Comparison of ENCODE assay signal across 8 cellular contexts in the genomic region with DNA sequence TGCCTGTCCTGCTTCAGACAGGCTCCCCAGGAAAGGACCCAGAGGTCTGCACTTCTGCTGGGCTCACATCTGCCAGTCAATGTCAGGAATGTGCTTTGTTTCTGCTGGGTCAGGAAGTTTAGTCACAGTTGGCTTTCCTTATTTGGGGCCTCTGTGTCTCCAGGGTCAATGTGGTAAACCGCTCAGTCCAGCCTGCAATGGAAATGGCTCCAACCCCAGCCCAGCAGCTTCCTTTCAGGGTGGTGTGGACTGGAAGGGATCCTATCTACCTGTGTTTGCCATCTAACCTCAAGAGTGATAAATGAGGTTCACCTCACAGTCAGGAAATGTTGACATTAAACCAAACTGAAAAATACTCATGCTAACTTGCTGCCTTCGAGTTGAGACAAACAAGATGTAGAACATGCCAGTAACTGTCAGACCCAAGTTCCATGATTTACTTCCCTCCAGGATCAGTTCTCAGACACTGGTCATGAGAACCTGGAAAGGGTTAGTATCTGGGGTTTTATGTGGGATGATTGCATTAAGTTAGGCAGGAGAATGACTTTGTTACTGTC. TPM values are rescaled to one million over a fixed set of nuclear protein-coding genes. Genes with fewer than 3 reads are reported as not detected.
DNase-seq lines count a peak whose midpoint lies in the region; ATAC-seq, FAIRE-seq and TF ChIP-seq lines count a peak whose summit lies in the region.

No MANE protein-coding gene starts in this region.

- peak overlapping the region; percentile 4 for H2BK5ac ChIP-seq in mesenchymal stem cell (ENCODE audit: low read depth, low read length, poor library complexity, severe bottlenecking)

- H3K9ac ChIP-seq in K562 (ENCODE audit: insufficient read depth in 1 of 2, low read depth in 2 of 2, low read length in 2 of 2) (no peak overlapping the region), mesenchymal stem cell (ENCODE audit: low read length) (no peak overlapping the region)

- no peak for TF ChIP-seq RAD21 in K562 (CRISPR knock-in tag; conservative IDR thresholded peaks at IDR 0.05 in 1 of 2, IDR thresholded peaks at IDR 0.05 in 1 of 2)

- FAIRE-seq in K562 (lab: Jason Lieb, UNC) (peak; percentile 82), D721Med (lab: Jason Lieb, UNC) (no peak)

- H3K4me3 ChIP-seq in K562 (no peak overlapping the region), mesenchymal stem cell (ENCODE audit: insufficient read depth in 1 of 2, low read depth in 1 of 2, low read length in 2 of 2) (no peak overlapping the region), dorsolateral prefrontal cortex (peak overlapping the region in 1 of 59 donors; percentile 7)

- ATAC-seq in K562: peak; percentile 53

- no peak overlapping the region for H3K4me3 Mint-ChIP-seq in CD14-positive monocyte

- no peak overlapping the region for H4K8ac ChIP-seq in mesenchymal stem cell (ENCODE audit: low read length)

- H3K27ac ChIP-seq in K562 (ENCODE audit: extremely low read depth, low read depth, low read length) (peak overlapping the region; percentile 2; the same call in 1 of the 3 replicates), mesenchymal stem cell (ENCODE audit: low read length, poor library complexity, severe bottlenecking) (peak overlapping the region; percentile 80), dorsolateral prefrontal cortex (peak overlapping the region in 7 of 59 donors; percentile 4 to 67 (median 9))

- in situ Hi-C loops in K562 (cut with MboI): loop anchor here (5.0 kb wide), 1 partner anchor 296 kb away; no protein-coding TSS in a partner anchor

- peak; percentile 10; the same call in 1 of the 2 replicates for TF ChIP-seq POLR2A in K562 (conservative IDR thresholded peaks at IDR 0.05)

- H3K9me1 ChIP-seq in K562 (ENCODE audit: control insufficient read depth, insufficient read depth, low read length): peaks cover 14% of the 10 kb centered on the region

- no peak for DNase-seq in CD14-positive monocyte (ENCODE audit: low spot score)
- peak; percentile 90 to 94 for DNase-seq in Kasumi-1 (lab: John Stamatoyannopoulos, UW)
- peak in 2 of 4 experiments; percentile 60 to 81 for DNase-seq in K562 (ENCODE audit: extremely low read depth in 1 of 4, low spot score in 3 of 4)
- peak; percentile 95 for DNase-seq in mesenchymal stem cell
- DNase-seq in activated gamma-delta T cell treated with Interleukin-2 at 50 U/mL for 16 hours: no peak
- no peak for DNase-seq in midbrain (lab: John Stamatoyannopoulos, UW)
- no peak for DNase-seq in D721Med (ENCODE audit: insufficient read length, low spot score)
- no peak for DNase-seq in dorsolateral prefrontal cortex

- CTCF ChIA-PET in K562 (lab: Yijun Ruan, JAX; ENCODE audit: low intra/inter-chr PET ratio): no interaction called here

- POLR2A ChIA-PET in K562 (lab: Yijun Ruan, JAX): interaction anchor here (0.7 to 14.9 kb wide), 18 partner anchors 8 to 1193 kb away, joined by 3 to 219 read pairs (median 3); a partner anchor contains a TSS

- H3K4me1 Mint-ChIP-seq in CD14-positive monocyte: peaks cover 20% of the 10 kb centered on the region

- no peaks in the 10 kb centered on the region for H3K79me1 ChIP-seq in mesenchymal stem cell (replicated peaks; ENCODE audit: low read length, poor library complexity, severe bottlenecking)

- H3K27ac Mint-ChIP-seq in CD14-positive monocyte: peak overlapping the region in 4 of 7 donors; percentile 30 to 78 (median 64)

- H3K27me3 ChIP-seq in K562 (ENCODE audit: control insufficient read depth in 2 of 2, insufficient read depth in 2 of 2, low read length in 2 of 2) (no peaks in the 10 kb centered on the region), mesenchymal stem cell (ENCODE audit: control insufficient read depth in 1 of 2, insufficient read depth in 1 of 2, low read length in 2 of 2) (no peaks in the 10 kb centered on the region), dorsolateral prefrontal cortex (no peaks in the 10 kb centered on the region)

- no peak overlapping the region for H2AK5ac ChIP-seq in mesenchymal stem cell (ENCODE audit: low read length, severe bottlenecking)

- H3K14ac ChIP-seq in mesenchymal stem cell (ENCODE audit: low read length in 2 of 2): no peak overlapping the region

- H3K9me3 ChIP-seq in K562 (replicated peaks; ENCODE audit: control insufficient read depth, insufficient read depth, low read depth, low read length) (no peaks in the 10 kb centered on the region), mesenchymal stem cell (ENCODE audit: control insufficient read depth, low read length) (no peaks in the 10 kb centered on the region)

- 15% methylated on average over 2 of the region's 2 CpGs for WGBS in K562 (ENCODE audit: insufficient coverage, low coverage, missing lambda C conversion rate)
- WGBS in mesenchymal stem cell: 0% methylated on average over 2 of the region's 2 CpGs

- H3K4me1 ChIP-seq in K562 (replicated peaks in 1 of 2; ENCODE audit: control insufficient read depth in 2 of 2, insufficient read depth in 2 of 2, low read length in 2 of 2): peaks cover 13% of the 10 kb centered on the region in 2 experiments
- H3K4me1 ChIP-seq in mesenchymal stem cell (ENCODE audit: control insufficient read depth, insufficient read depth, low read depth, low read length): peaks cover 26% of the 10 kb centered on the region

- intact Hi-C loops in CD14-positive monocyte (cut with micrococcal nuclease): loop anchor here (2.0 to 5.0 kb wide), 2 partner anchors 61 to 129 kb away; no protein-coding TSS in a partner anchor
- intact Hi-C loops in K562 (cut with micrococcal nuclease): loop anchor here (2.0 to 10.0 kb wide), 2 partner anchors 47 to 131 kb away; no protein-coding TSS in a partner anchor
- intact Hi-C loops in dorsolateral prefrontal cortex (cut with DNase I): no loop called here

- no peak overlapping the region for H2BK120ac ChIP-seq in mesenchymal stem cell (ENCODE audit: low read depth, low read length)

- BruUV-seq in K562 (replicated peaks; lab: Mats Ljungman, UMichigan): no TSS peak

- H2BK15ac ChIP-seq in mesenchymal stem cell (ENCODE audit: low read depth, poor library complexity, severe bottlenecking): no peak overlapping the region

- no peak overlapping the region for H3K4me2 ChIP-seq in K562 (ENCODE audit: insufficient read depth, low read length)
- no peak overlapping the region for H3K4me2 ChIP-seq in mesenchymal stem cell (ENCODE audit: low read length, poor library complexity, severe bottlenecking)

- no peak overlapping the region for H3K23ac ChIP-seq in mesenchymal stem cell (ENCODE audit: low read length in 2 of 2)

- TF ChIP-seq EP300 in K562 (IDR thresholded peaks at IDR 0.05; ENCODE audit: low read length): peak; percentile 75

- H3K4ac ChIP-seq in mesenchymal stem cell (ENCODE audit: low read depth in 1 of 2, low read length in 2 of 2): no peak overlapping the region

- peaks cover 0 to 3% (median 2%) of the 10 kb centered on the region in 7 donors for H3K9me3 Mint-ChIP-seq in CD14-positive monocyte

- H2AFZ ChIP-seq in K562 (ENCODE audit: low read depth, low read length): no peak overlapping the region
- no peak overlapping the region for H2AFZ ChIP-seq in mesenchymal stem cell (ENCODE audit: low read depth, low read length)

- H4K91ac ChIP-seq in mesenchymal stem cell (ENCODE audit: low read length): no peak overlapping the region

- peaks cover 8% of the 10 kb centered on the region; the same call in 2 of the 3 replicates for H3K79me2 ChIP-seq in K562 (ENCODE audit: control insufficient read depth, insufficient read depth, low read length)

- TF ChIP-seq CTCF in CD14-positive monocyte (IDR thresholded peaks at IDR 0.05): no peak
- TF ChIP-seq CTCF in K562 (IDR thresholded peaks at IDR 0.05 in 2 of 3, conservative IDR thresholded peaks at IDR 0.05 in 1 of 3; ENCODE audit: insufficient read depth in 2 of 3, low read depth in 1 of 3, low read length in 3 of 3): no peak
- TF ChIP-seq CTCF in D721Med (IDR thresholded peaks at IDR 0.05; ENCODE audit: insufficient read depth, missing control alignments): no peak
- no peak for TF ChIP-seq CTCF in dorsolateral prefrontal cortex (IDR thresholded peaks at IDR 0.05 in 54 of 56, conservative IDR thresholded peaks at IDR 0.05 in 2 of 56; ENCODE audit: low read depth in 1 of 56, partially characterized antibody in 56 of 56)

- peaks cover 61 to 84% of the 10 kb centered on the region in 2 donors for H3K36me3 Mint-ChIP-seq in CD14-positive monocyte

- no peaks in the 10 kb centered on the region for H3K27me3 Mint-ChIP-seq in CD14-positive monocyte (ENCODE audit: low read depth in 3 of 3)

- H3K36me3 ChIP-seq in K562 (ENCODE audit: control insufficient read depth, insufficient read depth, low read length) (peaks cover 59% of the 10 kb centered on the region), mesenchymal stem cell (ENCODE audit: control insufficient read depth in 1 of 2, insufficient read depth in 2 of 2, low read depth in 1 of 2, low read length in 2 of 2) (peaks cover 59 to 64% of the 10 kb centered on the region in 2 experiments)

- no peak overlapping the region for H3K18ac ChIP-seq in mesenchymal stem cell (ENCODE audit: low read depth in 1 of 2, low read length in 2 of 2)

- H4K20me1 ChIP-seq in K562 (replicated peaks; ENCODE audit: control insufficient read depth, insufficient read depth, low read length): peaks cover 46% of the 10 kb centered on the region

- no peak overlapping the region for H2BK12ac ChIP-seq in mesenchymal stem cell (ENCODE audit: low read length in 2 of 2)

RNA-seq across cellular contexts. Expression of a gene that starts 20.3 kb away (rescaled TPM):
- polyA plus RNA-seq in CD14-positive monocyte (1,000 to 10,000 TPM; 1,458 to 1,573 TPM), K562 (2011; rRNA removed) (3,253 and 3,807 TPM in 2 replicates), K562 (2014; fragmentation: Illumina TruSeq; extraction: Trizol) (2,868 and 3,193 TPM in 2 replicates), K562 (2014; fragmentation: Nextera tagmentation; extraction: Ambion mirVana) (1,000 to 10,000 TPM; 6,249 to 7,472 TPM), K562 (2014; rRNA removed) (2,249 and 2,310 TPM in 2 replicates)
- total RNA-seq in K562 (2011; cell fraction: chromatin; rRNA removed; ENCODE audit: low replicate concordance): 790 and 1,193 TPM in 2 replicates
- total RNA-seq in K562 (2011; cell fraction: nucleolus; rRNA removed): 1,022 and 1,050 TPM in 2 replicates
- 987 and 1,019 TPM in 2 replicates for total RNA-seq in K562 (2011; cell fraction: nucleoplasm; rRNA removed)
- total RNA-seq in K562 (2014; rRNA removed) (2,617 and 2,757 TPM in 2 replicates), K562 (2014; rRNA removed; fragmentation: Illumina TruSeq; extraction: Trizol) (2,118 and 2,410 TPM in 2 replicates), K562 (2015; rRNA removed; fragmentation: Illumina TruSeq; extraction: Trizol) (2,997 and 3,044 TPM in 2 replicates), K562 (2021) (2,642 and 2,717 TPM in 2 replicates), dorsolateral prefrontal cortex (100 to 1,000 TPM; 469 to 938 (median 635) TPM)
- polyA plus RNA-seq in K562 (2011; cell fraction: cytosol; rRNA removed): 3,902 and 3,930 TPM in 2 replicates
- polyA plus RNA-seq in K562 (2011; cell fraction: nucleus; rRNA removed): 1,435 and 2,014 TPM in 2 replicates
- polyA plus RNA-seq in K562 (2012): 2,677 and 3,119 TPM in 2 replicates
- 3,327 and 3,913 TPM in 2 replicates for polyA minus RNA-seq in K562 (2011; rRNA and poly(A)+ RNA removed)
- 2,697 and 3,181 TPM in 2 replicates for polyA minus RNA-seq in K562 (2011; cell fraction: cytosol; rRNA and poly(A)+ RNA removed)
- polyA minus RNA-seq in K562 (2011; cell fraction: nucleus; rRNA and poly(A)+ RNA removed): 390 and 803 TPM in 2 replicates
- 762 TPM for polyA plus RNA-seq in mesenchymal stem cell (2013, experiment 1 of 2)
- 753 TPM for polyA plus RNA-seq in mesenchymal stem cell (2013, experiment 2 of 2)

RNA-seq across cellular contexts. Expression of a gene that starts 40.8 kb away (rescaled TPM):
- 1 to 10 TPM; 1.2 to 3.8 TPM for polyA plus RNA-seq in CD14-positive monocyte
- total RNA-seq in K562 (2011; cell fraction: chromatin; rRNA removed; ENCODE audit: low replicate concordance): 171 and 273 TPM in 2 replicates
- total RNA-seq in K562 (2011; cell fraction: nucleolus; rRNA removed): 61.4 and 68.2 TPM in 2 replicates
- 135 and 159 TPM in 2 replicates for total RNA-seq in K562 (2011; cell fraction: nucleoplasm; rRNA removed)
- 14.2 and 14.4 TPM in 2 replicates for total RNA-seq in K562 (2014; rRNA removed)
- total RNA-seq in K562 (2014; rRNA removed; fragmentation: Illumina TruSeq; extraction: Trizol): 13.4 and 14.6 TPM in 2 replicates
- 12.9 and 14.2 TPM in 2 replicates for total RNA-seq in K562 (2015; rRNA removed; fragmentation: Illumina TruSeq; extraction: Trizol)
- 40.2 and 51.5 TPM in 2 replicates for total RNA-seq in K562 (2021)
- 5.3 and 8.3 TPM in 2 replicates for polyA plus RNA-seq in K562 (2011; rRNA removed)
- polyA plus RNA-seq in K562 (2011; cell fraction: cytosol; rRNA removed): 5.1 and 11.3 TPM in 2 replicates
- 35.9 and 36.4 TPM in 2 replicates for polyA plus RNA-seq in K562 (2011; cell fraction: nucleus; rRNA removed)
- 22.1 and 24.3 TPM in 2 replicates for polyA plus RNA-seq in K562 (2012)
- 21.1 and 25.2 TPM in 2 replicates for polyA plus RNA-seq in K562 (2014; fragmentation: Illumina TruSeq; extraction: Trizol)
- 1 to 10 TPM; 3.0 to 5.4 TPM for polyA plus RNA-seq in K562 (2014; fragmentation: Nextera tagmentation; extraction: Ambion mirVana)
- polyA plus RNA-seq in K562 (2014; rRNA removed): 8.0 and 22.3 TPM in 2 replicates
- polyA minus RNA-seq in K562 (2011; rRNA and poly(A)+ RNA removed): 55.5 and 81.8 TPM in 2 replicates
- 45.2 and 50.4 TPM in 2 replicates for polyA minus RNA-seq in K562 (2011; cell fraction: cytosol; rRNA and poly(A)+ RNA removed)
- 32.6 and 64.3 TPM in 2 replicates for polyA minus RNA-seq in K562 (2011; cell fraction: nucleus; rRNA and poly(A)+ RNA removed)
- 59.5 TPM for polyA plus RNA-seq in mesenchymal stem cell (2013, experiment 1 of 2)
- polyA plus RNA-seq in mesenchymal stem cell (2013, experiment 2 of 2): 53.5 TPM
- total RNA-seq in dorsolateral prefrontal cortex: 100 to 1,000 TPM; 286 to 583 (median 367) TPM

Comparison
In these comparisons a context has a peak if more than half of its experiments do, and no peak if none do; other contexts are left out.
1. DNase-seq: peak in Kasumi-1 (2 of 2) and mesenchymal stem cell (single experiment); none in CD14-positive monocyte (single experiment), activated gamma-delta T cell treated with Interleukin-2 at 50 U/mL for 16 hours (single experiment), midbrain (single experiment), D721Med (single experiment) and dorsolateral prefrontal cortex (0 of 10).
2. intact Hi-C loops: an anchor here in CD14-positive monocyte (2.0 to 5.0 kb wide) and K562 (2.0 to 10.0 kb wide); none called in dorsolateral prefrontal cortex.